ENCODE assay signal across 14 cellular contexts in the genomic region with DNA sequence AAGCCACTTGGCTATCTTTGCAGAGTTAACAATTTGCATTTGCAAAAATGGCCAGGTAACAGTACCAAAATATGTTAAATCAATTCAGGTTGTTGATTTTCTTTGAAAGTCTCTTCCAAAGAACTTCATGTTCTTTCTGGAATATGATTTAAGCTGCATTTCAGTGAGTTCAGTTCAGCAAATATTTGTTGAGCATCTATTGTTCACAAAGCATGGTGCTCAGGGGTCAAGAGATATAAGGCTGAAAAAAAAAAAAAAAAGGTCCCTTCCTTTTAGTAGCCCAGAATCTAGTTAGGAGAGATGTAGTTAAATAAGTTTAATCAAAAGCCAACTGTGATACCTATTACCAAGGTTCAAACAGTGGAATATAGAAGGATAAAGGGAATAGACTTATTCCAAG.
DNase-seq lines count a peak whose midpoint lies in the region; ATAC-seq and TF ChIP-seq lines count a peak whose summit lies in the region.
"Had no signal": no experiment of that assay in that cellular context is flagged by ENCODE, and none has a peak within 500 bp of the region (broad histone marks: within the 10 kb centered on the region; RNA-seq: fewer than 3 reads in every experiment).

No MANE protein-coding gene starts in this region.

- TF ChIP-seq POLR2A in esophagus squamous epithelium (IDR thresholded peaks at IDR 0.05), result no peak

- H3K27me3 ChIP-seq in esophagus squamous epithelium (no peaks in the 10 kb centered on the region), parathyroid adenoma (ENCODE audit: control insufficient read depth, insufficient read depth, low read length) (no peaks in the 10 kb centered on the region)

- peak overlapping the region; percentile 13 for H3K27ac Mint-ChIP-seq in stimulated activated naive CD8-positive, alpha-beta T cell treated with anti-CD3 and anti-CD28 coated beads, Interleukin-15, Interleukin-2, amounts not matched to agents 100 ng/mL and 50 ng/mL, for 24 hours
- H3K27ac Mint-ChIP-seq in stimulated activated naive CD8-positive, alpha-beta T cell treated with anti-CD3 and anti-CD28 coated beads, Interleukin-15, amount 100 ng/mL, for 72 hours, result no peak overlapping the region
- H3K27ac Mint-ChIP-seq: activated CD8-positive, alpha-beta memory T cell treated with anti-CD3 and anti-CD28 coated beads, Interleukin-2, amount 10 ng/mL, durations not matched to agents 7 days and 5 days; activated naive CD8-positive, alpha-beta T cell had no signal

- DNase-seq in stimulated activated naive CD8-positive, alpha-beta T cell treated with anti-CD3 and anti-CD28 coated beads, Interleukin-15, amount 100 ng/mL, for 72 hours, result no peak
- no peak for DNase-seq in esophagus squamous epithelium (lab: John Stamatoyannopoulos, UW)
- no peak for DNase-seq in activated CD4-positive, alpha-beta T cell treated with anti-CD3 and anti-CD28 coated beads for 4 hours
- DNase-seq in NCI-H774 (lab: John Stamatoyannopoulos, UW), result no peak
- no peak for DNase-seq in mucosa of gallbladder (ENCODE audit: low spot score)
- DNase-seq: activated CD8-positive, alpha-beta memory T cell treated with anti-CD3 and anti-CD28 coated beads, Interleukin-2, amount 10 ng/mL, durations not matched to agents 7 days and 5 days; central memory CD4-positive, alpha-beta T cell; glutamatergic neuron; NCI-H1105 treated with DMSO at 0.1 percent for 48 hours; stimulated activated CD4-positive, alpha-beta T cell treated with anti-CD3 and anti-CD28 coated beads, Interleukin-4, amount 100 ng/mL, for 1 hour had no signal

- TF ChIP-seq CTCF in esophagus squamous epithelium (IDR thresholded peaks at IDR 0.05) (no peak), parathyroid adenoma (IDR thresholded peaks at IDR 0.05) (no peak)

- no peaks in the 10 kb centered on the region for H3K79me2 ChIP-seq in parathyroid adenoma

- H3K4me1 Mint-ChIP-seq in stimulated activated naive CD8-positive, alpha-beta T cell treated with anti-CD3 and anti-CD28 coated beads, Interleukin-15, Interleukin-2, amounts not matched to agents 100 ng/mL and 50 ng/mL, for 24 hours (ENCODE audit: low read depth), result peaks cover 50% of the 10 kb centered on the region
- peaks cover 31% of the 10 kb centered on the region for H3K4me1 Mint-ChIP-seq in stimulated activated naive CD8-positive, alpha-beta T cell treated with anti-CD3 and anti-CD28 coated beads, Interleukin-15, amount 100 ng/mL, for 72 hours
- H3K4me1 Mint-ChIP-seq: activated CD8-positive, alpha-beta memory T cell treated with anti-CD3 and anti-CD28 coated beads, Interleukin-2, amount 10 ng/mL, durations not matched to agents 7 days and 5 days had no signal

- H3K4me1 ChIP-seq in esophagus squamous epithelium (peaks cover 11 to 56% (median 25%) of the 10 kb centered on the region in 3 donors), parathyroid adenoma (peaks cover 28% of the 10 kb centered on the region)

- H3K4me3 ChIP-seq in esophagus squamous epithelium (no peak overlapping the region), parathyroid adenoma (ENCODE audit: low read depth, low read length) (no peak overlapping the region)

- H3K4me2 ChIP-seq in parathyroid adenoma (ENCODE audit: low read length), result peak overlapping the region; percentile 44

- H3K9me3 ChIP-seq in esophagus squamous epithelium, result no peaks in the 10 kb centered on the region
- H3K9me3 ChIP-seq in parathyroid adenoma (ENCODE audit: control insufficient read depth, low read length), result no peaks in the 10 kb centered on the region

- H3K27me3 Mint-ChIP-seq in stimulated activated naive CD8-positive, alpha-beta T cell treated with anti-CD3 and anti-CD28 coated beads, Interleukin-15, Interleukin-2, amounts not matched to agents 100 ng/mL and 50 ng/mL, for 24 hours, result no peaks in the 10 kb centered on the region
- no peaks in the 10 kb centered on the region for H3K27me3 Mint-ChIP-seq in stimulated activated naive CD8-positive, alpha-beta T cell treated with anti-CD3 and anti-CD28 coated beads, Interleukin-15, amount 100 ng/mL, for 72 hours
- H3K27me3 Mint-ChIP-seq: activated naive CD8-positive, alpha-beta T cell had no signal

- no peaks in the 10 kb centered on the region for H3K9me3 Mint-ChIP-seq in stimulated activated naive CD8-positive, alpha-beta T cell treated with anti-CD3 and anti-CD28 coated beads, Interleukin-15, Interleukin-2, amounts not matched to agents 100 ng/mL and 50 ng/mL, for 24 hours
- peaks cover 0 to 3% of the 10 kb centered on the region in 2 donors for H3K9me3 Mint-ChIP-seq in stimulated activated naive CD8-positive, alpha-beta T cell treated with anti-CD3 and anti-CD28 coated beads, Interleukin-15, amount 100 ng/mL, for 72 hours

- no peaks in the 10 kb centered on the region for H3K36me3 ChIP-seq in esophagus squamous epithelium
- no peaks in the 10 kb centered on the region for H3K36me3 ChIP-seq in parathyroid adenoma (ENCODE audit: control insufficient read depth, insufficient read depth, low read length)

- peak overlapping the region; percentile 64 to 83 (median 80) for H3K27ac ChIP-seq in esophagus squamous epithelium
- no peak overlapping the region for H3K27ac ChIP-seq in parathyroid adenoma

- H2AFZ ChIP-seq in parathyroid adenoma, result no peak overlapping the region

- no peak overlapping the region for H3K4me3 Mint-ChIP-seq in stimulated activated naive CD8-positive, alpha-beta T cell treated with anti-CD3 and anti-CD28 coated beads, Interleukin-15, Interleukin-2, amounts not matched to agents 100 ng/mL and 50 ng/mL, for 24 hours
- no peak overlapping the region for H3K4me3 Mint-ChIP-seq in stimulated activated naive CD8-positive, alpha-beta T cell treated with anti-CD3 and anti-CD28 coated beads, Interleukin-15, amount 100 ng/mL, for 72 hours
- H3K4me3 Mint-ChIP-seq: activated CD8-positive, alpha-beta memory T cell treated with anti-CD3 and anti-CD28 coated beads, Interleukin-2, amount 10 ng/mL, durations not matched to agents 7 days and 5 days; activated naive CD8-positive, alpha-beta T cell had no signal

- intact Hi-C loops in esophagus squamous epithelium (cut with DNase I), result no loop called here

- no peaks in the 10 kb centered on the region for H3K36me3 Mint-ChIP-seq in stimulated activated naive CD8-positive, alpha-beta T cell treated with anti-CD3 and anti-CD28 coated beads, Interleukin-15, Interleukin-2, amounts not matched to agents 100 ng/mL and 50 ng/mL, for 24 hours (ENCODE audit: low read depth)
- H3K36me3 Mint-ChIP-seq: activated CD8-positive, alpha-beta memory T cell treated with anti-CD3 and anti-CD28 coated beads, Interleukin-2, amount 10 ng/mL, durations not matched to agents 7 days and 5 days had no signal

- H3K9ac ChIP-seq in parathyroid adenoma, result no peak overlapping the region

- no peak for ATAC-seq in stimulated activated naive CD8-positive, alpha-beta T cell treated with anti-CD3 and anti-CD28 coated beads, Interleukin-15, amount 100 ng/mL, for 72 hours
- no peak for ATAC-seq in GM19328 (IDR thresholded peaks at IDR 0.05; ENCODE audit: unreplicated experiment)
- ATAC-seq: activated CD8-positive, alpha-beta memory T cell treated with anti-CD3 and anti-CD28 coated beads, Interleukin-2, amount 10 ng/mL, durations not matched to agents 7 days and 5 days had no signal
